In genomic region chr2:195520671-195521155, GRCh38 we compare ENCODE assay signal across 14 cellular contexts.
DNase-seq lines count a peak whose midpoint lies in the region; ATAC-seq and TF ChIP-seq lines count a peak whose summit lies in the region.
"Had no signal": no experiment of that assay in that cellular context is flagged by ENCODE, and none has a peak within 500 bp of the region (broad histone marks: within the 10 kb centered on the region; RNA-seq: fewer than 3 reads in every experiment).

No MANE protein-coding gene starts in this region.

- TF ChIP-seq CTCF in PC-9 (conservative IDR thresholded peaks at IDR 0.05) (no peak), progenitor cell of endocrine pancreas (IDR thresholded peaks at IDR 0.05; ENCODE audit: unreplicated experiment) (no peak), uterus (IDR thresholded peaks at IDR 0.05) (no peak), body of pancreas (IDR thresholded peaks at IDR 0.05) (no peak)

- no peaks in the 10 kb centered on the region for H3K79me2 ChIP-seq in PC-9 (ENCODE audit: low read depth)

- WGBS in body of pancreas, 2 donors, result 51 to 57% methylated on average over 5 of the region's 5 CpGs

- H3K4me3 Mint-ChIP-seq in progenitor cell of endocrine pancreas (ENCODE audit: low read depth), result no peak overlapping the region
- H3K4me3 Mint-ChIP-seq: T-helper 2 cell treated with Interferon-gamma antibody and Interleukin-4, amounts not matched to agents 5 μg/mL and 100 μg/mL, for 36 hours had no signal

- TF ChIP-seq POLR2A in uterus (IDR thresholded peaks at IDR 0.05) (no peak), body of pancreas (IDR thresholded peaks at IDR 0.05) (no peak)

- H4K20me1 ChIP-seq in PC-9 (ENCODE audit: insufficient read depth), result no peaks in the 10 kb centered on the region

- peaks cover 6% of the 10 kb centered on the region for H3K9me3 Mint-ChIP-seq in progenitor cell of endocrine pancreas (ENCODE audit: low read depth)

- intact Hi-C loops in PC-9 (cut with micrococcal nuclease; ENCODE audit: unreplicated experiment), result loop anchor here (1.0 to 5.0 kb wide), 3 partner anchors 42 to 772 kb away; no protein-coding TSS in a partner anchor
- intact Hi-C loops in posterior cingulate gyrus (cut with DNase I), result no loop called here
- intact Hi-C loops in uterus (cut with DNase I; ENCODE audit: low total_unique reads), result no loop called here
- intact Hi-C loops in body of pancreas (cut with DNase I), result no loop called here

- H3K9me3 ChIP-seq in PC-9 (ENCODE audit: insufficient read depth, low read depth), result no peaks in the 10 kb centered on the region
- no peaks in the 10 kb centered on the region for H3K9me3 ChIP-seq in uterus
- no peaks in the 10 kb centered on the region for H3K9me3 ChIP-seq in body of pancreas
- H3K9me3 ChIP-seq: gastrocnemius medialis had no signal

- peaks cover 11% of the 10 kb centered on the region for H3K4me1 Mint-ChIP-seq in progenitor cell of endocrine pancreas (ENCODE audit: low read depth)

- no peaks in the 10 kb centered on the region for H3F3A ChIP-seq in PC-9 (ENCODE audit: insufficient read depth, low read depth)

- CTCF ChIA-PET in PC-9 (lab: Charles Lee), result no interaction called here

- H3K27me3 Mint-ChIP-seq in progenitor cell of endocrine pancreas, result no peaks in the 10 kb centered on the region

- no peak overlapping the region for H3K4me2 ChIP-seq in PC-9

- H3K36me3 Mint-ChIP-seq in progenitor cell of endocrine pancreas (ENCODE audit: insufficient read depth), result peaks cover 2% of the 10 kb centered on the region

- H3K27ac ChIP-seq in PC-9 (no peak overlapping the region), epithelial cell of prostate (peak overlapping the region; percentile 15), uterus (no peak overlapping the region), body of pancreas (no peak overlapping the region)
- H3K27ac ChIP-seq: gastrocnemius medialis had no signal

- H3K4me3 ChIP-seq in PC-9 (no peak overlapping the region), uterus (no peak overlapping the region), body of pancreas (no peak overlapping the region)
- H3K4me3 ChIP-seq: gastrocnemius medialis, lung had no signal

- POLR2A ChIA-PET in PC-9 (lab: Charles Lee; ENCODE audit: unreplicated experiment), result interaction anchor here (0.5 kb wide), 1 partner anchor 204 kb away, joined by 9 read pairs; no protein-coding TSS in a partner anchor

- H3K4me1 ChIP-seq in PC-9 (replicated peaks; ENCODE audit: insufficient read depth), result no peaks in the 10 kb centered on the region
- H3K4me1 ChIP-seq in uterus, result no peaks in the 10 kb centered on the region
- no peaks in the 10 kb centered on the region for H3K4me1 ChIP-seq in body of pancreas
- H3K4me1 ChIP-seq: gastrocnemius medialis had no signal

- no peak overlapping the region for H2AFZ ChIP-seq in PC-9

- no peak for ATAC-seq in body of pancreas
- ATAC-seq in HG02588 (IDR thresholded peaks at IDR 0.05; ENCODE audit: unreplicated experiment), result no peak
- ATAC-seq: gastrocnemius medialis, sciatic nerve had no signal

- peak overlapping the region; percentile 68 for H3K27ac Mint-ChIP-seq in progenitor cell of endocrine pancreas
- H3K27ac Mint-ChIP-seq: T-helper 2 cell treated with Interferon-gamma antibody and Interleukin-4, amounts not matched to agents 5 μg/mL and 100 μg/mL, for 36 hours had no signal

- H3K9me2 ChIP-seq in PC-9 (ENCODE audit: insufficient read depth), result no peaks in the 10 kb centered on the region

- H3K27me3 ChIP-seq in PC-9 (ENCODE audit: insufficient read depth, low read depth) (no peaks in the 10 kb centered on the region), uterus (no peaks in the 10 kb centered on the region), body of pancreas (no peaks in the 10 kb centered on the region)
- H3K27me3 ChIP-seq: gastrocnemius medialis had no signal

- H3K36me3 ChIP-seq in PC-9 (ENCODE audit: low read depth) (no peaks in the 10 kb centered on the region), uterus (no peaks in the 10 kb centered on the region), body of pancreas (replicated peaks in 1 of 2; ENCODE audit: insufficient read depth in 1 of 2, low read depth in 2 of 2) (no peaks in the 10 kb centered on the region)
- H3K36me3 ChIP-seq: gastrocnemius medialis had no signal

- peak; percentile 63 for DNase-seq in Daoy (ENCODE audit: low read depth)
- DNase-seq in PC-9, result peak; percentile 57 to 69
- no peak for DNase-seq in epithelial cell of prostate (ENCODE audit: low read depth, low spot score)
- no peak for DNase-seq in progenitor cell of endocrine pancreas (ENCODE audit: low spot score, unreplicated experiment)
- DNase-seq in posterior cingulate gyrus, result no peak
- DNase-seq in uterus, result no peak
- DNase-seq in body of pancreas, result no peak
- DNase-seq: DMS79, gastrocnemius medialis, NCI-H1048 had no signal

- BruUV-seq in PC-9 (replicated peaks; lab: Mats Ljungman, UMichigan), result no TSS peak

Comparison
In these comparisons a context has a peak if more than half of its experiments do, and no peak if none do; other contexts are left out.
1. DNase-seq: peak in Daoy (single experiment) and PC-9 (2 of 2); none in epithelial cell of prostate (single experiment), progenitor cell of endocrine pancreas (single experiment), posterior cingulate gyrus (0 of 10), uterus (0 of 2) and body of pancreas (0 of 4).